In genomic region chr1:169650551-169650950, GRCh38 we compare ENCODE assay signal across 19 cellular contexts. TPM values are rescaled to one million over a fixed set of nuclear protein-coding genes. Genes with fewer than 3 reads are reported as not detected.
A peak's percentile ranks its signal among the peaks of the same experiment; 100 is the strongest.
DNase-seq lines count a peak whose midpoint lies in the region; FAIRE-seq and TF ChIP-seq lines count a peak whose summit lies in the region.
"Had no signal": no experiment of that assay in that cellular context is flagged by ENCODE, and none has a peak within 500 bp of the region (broad histone marks: within the 10 kb centered on the region; RNA-seq: fewer than 3 reads in every experiment).

No MANE protein-coding gene starts in this region.

- no peaks in the 10 kb centered on the region for H3K9me3 ChIP-seq in OCI-LY7 (ENCODE audit: low read length)

- no peak for TF ChIP-seq POLR2A in H54 (IDR thresholded peaks at IDR 0.05; ENCODE audit: low read depth, low read length)

- no peaks in the 10 kb centered on the region for H3K4me1 ChIP-seq in OCI-LY7 (ENCODE audit: insufficient read depth, low read length, poor library complexity, severe bottlenecking)

- FAIRE-seq in frontal cortex (lab: Jason Lieb, UNC) (peak; percentile 72), H54 (lab: Jason Lieb, UNC) (no peak)

- no peaks in the 10 kb centered on the region for H3K9me2 ChIP-seq in OCI-LY7 (ENCODE audit: insufficient read depth, low read length)

- intact Hi-C loops in OCI-LY7 (cut with micrococcal nuclease; ENCODE audit: unreplicated experiment) = no loop called here

- no peaks in the 10 kb centered on the region for H3K79me2 ChIP-seq in OCI-LY7 (ENCODE audit: insufficient read depth, low read depth, low read length)

- TF ChIP-seq CTCF in OCI-LY7 (conservative IDR thresholded peaks at IDR 0.05; ENCODE audit: low read length) = no peak

- H3K4me2 ChIP-seq in OCI-LY7 (ENCODE audit: low read length) = no peak overlapping the region
- H3K4me2 ChIP-seq: KMS-11 had no signal

- CTCF ChIA-PET in OCI-LY7 (lab: Charles Lee; ENCODE audit: unreplicated experiment) = no interaction called here

- H3K27ac ChIP-seq in angular gyrus (ENCODE audit: low read depth, low read length) (peak overlapping the region; percentile 39), OCI-LY7 (ENCODE audit: low read depth, low read length, poor library complexity, severe bottlenecking) (no peak overlapping the region)
- H3K27ac ChIP-seq: C4-2B, KMS-11, RWPE1 had no signal

- no peaks in the 10 kb centered on the region for H4K20me1 ChIP-seq in OCI-LY7 (ENCODE audit: insufficient read depth, low read length)

- BruUV-seq in OCI-LY7 (replicated peaks; lab: Mats Ljungman, UMichigan) = no TSS peak

- H3K4me3 ChIP-seq in OCI-LY7 (ENCODE audit: low read depth, low read length, poor library complexity, severe bottlenecking) = no peak overlapping the region

- no peak overlapping the region for H2AFZ ChIP-seq in OCI-LY7 (ENCODE audit: low read length)

- no peaks in the 10 kb centered on the region for H3K36me3 ChIP-seq in OCI-LY7 (ENCODE audit: insufficient read depth, low read length)

- POLR2A ChIA-PET in OCI-LY7 (lab: Charles Lee) = no interaction called here

- no peak for DNase-seq in frontal cortex (ENCODE audit: low spot score in 2 of 2)
- DNase-seq in pons (ENCODE audit: low spot score) = peak; percentile 46
- DNase-seq in stimulated activated CD4-positive, alpha-beta T cell treated with anti-CD3 and anti-CD28 coated beads, Interleukin-4, amount 100 ng/mL, for 24 hours = no peak
- no peak for DNase-seq in activated CD8-positive, alpha-beta memory T cell treated with anti-CD3 and anti-CD28 coated beads for 24 hours
- no peak for DNase-seq in OCI-LY7 (ENCODE audit: low spot score)
- DNase-seq in H54 (ENCODE audit: insufficient read length, low spot score) = no peak
- DNase-seq: H7, MM.1S, NCI-H1694, NCI-H2029 treated with DMSO at 0.1 percent for 48 hours, NCI-H446 treated with DMSO at 0.1 percent for 48 hours, NCI-H526, SHP77 had no signal

RNA-seq across cellular contexts. Expression of gene SELP, which starts 20.6 kb away (rescaled TPM):
- total RNA-seq in frontal cortex (not detected), OCI-LY7 (2022) (not detected in 2 replicates)
- not detected in 2 replicates for total RNA-seq in OCI-LY7 (2014; rRNA removed; shearing (Covaris generic))
- total RNA-seq: A673, H7, SK-MEL-5 had no signal
